Comparison of ENCODE assay signal across 20 cellular contexts in genomic region chr2:114745700-114746099, GRCh38.
"Had no signal": no experiment of that assay in that cellular context is flagged by ENCODE, and none has a peak within 500 bp of the region (broad histone marks: within the 10 kb centered on the region; RNA-seq: fewer than 3 reads in every experiment).

No MANE protein-coding gene starts in this region.

- H3K27ac ChIP-seq: KMS-11, RWPE1, SJSA1, SK-N-MC had no signal

- H3K9ac ChIP-seq: KMS-11 had no signal

- FAIRE-seq: RCC 7860 had no signal

- H3K36me3 ChIP-seq: SJSA1 had no signal

- H3K9me3 ChIP-seq: SJSA1 had no signal

- H3K27me3 ChIP-seq: SJSA1 had no signal

- DNase-seq: Kasumi-1, MM.1S, NCI-H1092 treated with DMSO at 0.1 percent for 48 hours, NCI-H1436, NCI-H187, NCI-H2029, NCI-H2081 treated with DMSO at 0.1 percent for 48 hours, NCI-H2171, NCI-H226, NCI-H446, NCI-H510A, NCI-H524 treated with DMSO at 0.1 percent for 48 hours, NCI-H69, NCI-H774, SHP77 had no signal

- H3K4me3 ChIP-seq: SJSA1, SK-N-MC had no signal

- H3K4me2 ChIP-seq: KMS-11 had no signal

- H3K4me1 ChIP-seq: SJSA1 had no signal
